In the genomic region with DNA sequence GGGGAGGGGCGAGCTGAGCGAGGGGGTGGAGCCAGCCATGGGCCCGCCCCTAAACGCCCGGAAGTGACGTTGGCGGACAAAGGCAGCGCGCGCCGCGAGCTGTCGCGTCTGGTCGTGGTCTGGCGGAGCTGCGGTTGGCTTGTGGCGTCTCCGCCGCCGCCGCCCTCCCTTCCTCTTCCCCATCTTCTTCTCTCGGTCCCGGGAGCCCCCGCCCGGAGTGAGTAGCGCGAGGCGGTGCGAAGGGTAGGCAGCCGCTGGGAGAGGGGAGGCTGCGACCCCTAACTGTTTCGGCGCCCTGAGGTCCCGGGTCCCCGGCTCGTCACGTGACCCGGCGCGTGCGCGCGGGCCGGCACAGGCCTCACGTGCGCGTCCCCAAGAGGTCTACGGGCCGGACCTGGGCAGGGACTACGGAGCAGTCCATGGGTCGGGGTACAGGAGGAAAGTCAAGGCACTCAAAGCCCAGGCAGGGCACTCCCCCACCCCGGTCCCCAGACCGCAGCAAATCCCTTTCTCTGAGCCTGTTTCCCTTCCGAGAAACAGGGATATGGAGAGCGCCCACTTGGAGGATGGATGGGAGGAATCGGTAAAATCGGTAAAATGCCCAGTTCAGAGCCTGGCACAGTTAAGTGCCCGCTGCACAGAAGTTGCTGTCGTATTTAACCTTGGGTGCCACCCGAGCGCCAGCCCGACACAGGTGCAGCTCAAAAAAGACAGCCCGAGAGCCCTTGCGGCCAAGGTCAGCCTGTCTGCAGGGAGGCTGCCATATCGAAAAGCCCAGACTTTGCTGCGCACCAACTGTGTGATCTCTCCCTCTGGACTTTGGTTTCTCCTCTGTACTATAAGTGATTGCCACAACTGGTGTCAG, we compare ENCODE assay signal across 8 cellular contexts. TPM values are rescaled to one million over a fixed set of nuclear protein-coding genes. Genes with fewer than 3 reads are reported as not detected.
A peak's percentile ranks its signal among the peaks of the same experiment; 100 is the strongest.
DNase-seq lines count a peak whose midpoint lies in the region; ATAC-seq, FAIRE-seq and TF ChIP-seq lines count a peak whose summit lies in the region.

A gene with protein sequence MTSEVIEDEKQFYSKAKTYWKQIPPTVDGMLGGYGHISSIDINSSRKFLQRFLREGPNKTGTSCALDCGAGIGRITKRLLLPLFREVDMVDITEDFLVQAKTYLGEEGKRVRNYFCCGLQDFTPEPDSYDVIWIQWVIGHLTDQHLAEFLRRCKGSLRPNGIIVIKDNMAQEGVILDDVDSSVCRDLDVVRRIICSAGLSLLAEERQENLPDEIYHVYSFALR (plus strand): TSS at position 85 of the 865 bp plus-strand sequence. CDS start 6,541 bp downstream, outside the sequence.

- H2AFZ ChIP-seq in astrocyte (ENCODE audit: low read depth, low read length) (peak within 1 kb of the TSS; percentile 54), hepatocyte (peak within 1 kb of the TSS; percentile 34)

- H3K27ac Mint-ChIP-seq in astrocyte (ENCODE audit: unreplicated experiment): peak within 1 kb of the TSS; percentile 92

- H3K4me1 ChIP-seq in astrocyte (ENCODE audit: insufficient read depth, low read length): peaks cover 39% of the 10 kb centered on the region
- H3K4me1 ChIP-seq in hepatocyte (ENCODE audit: insufficient read depth): peaks cover 21% of the 10 kb centered on the region

- H3K9me3 Mint-ChIP-seq in astrocyte (ENCODE audit: unreplicated experiment): no peaks in the 10 kb centered on the region

- peak within 1 kb of the TSS; percentile 97 for H3K4me2 ChIP-seq in astrocyte (ENCODE audit: low read length)
- H3K4me2 ChIP-seq in hepatocyte: peak within 1 kb of the TSS; percentile 94

- no peaks in the 10 kb centered on the region for H3K9me3 ChIP-seq in astrocyte (ENCODE audit: insufficient read depth, low read depth, low read length)
- no peaks in the 10 kb centered on the region for H3K9me3 ChIP-seq in hepatocyte (ENCODE audit: low read depth)

- DNase-seq in NCI-H146 (lab: John Stamatoyannopoulos, UW) (peak; percentile 62), T-helper 9 cell (peak; percentile 94), astrocyte (ENCODE audit: low read depth) (peak; percentile 51), hepatocyte (ENCODE audit: low spot score) (peak; percentile 93), retinal pigment epithelial cell (ENCODE audit: low read depth) (no peak), GOT3 (lab: John Stamatoyannopoulos, UW) (no peak)

- H3K27me3 ChIP-seq in astrocyte (ENCODE audit: insufficient read depth, low read length) (no peaks in the 10 kb centered on the region), hepatocyte (no peaks in the 10 kb centered on the region)

- H3K27me3 Mint-ChIP-seq in astrocyte (ENCODE audit: low read depth, unreplicated experiment): peaks cover 2% of the 10 kb centered on the region

- peak within 1 kb of the TSS; percentile 90 for H3K4me3 Mint-ChIP-seq in astrocyte (ENCODE audit: unreplicated experiment)

- peaks cover 2% of the 10 kb centered on the region for H3K36me3 Mint-ChIP-seq in astrocyte (ENCODE audit: low read depth, unreplicated experiment)

- H3K4me3 ChIP-seq in astrocyte (ENCODE audit: insufficient read depth, low read depth, low read length) (peak within 1 kb of the TSS; percentile 79), hepatocyte (peak within 1 kb of the TSS; percentile 76), retinal pigment epithelial cell (ENCODE audit: low read length) (peak within 1 kb of the TSS; percentile 90)

- no peaks in the 10 kb centered on the region for H3K36me3 ChIP-seq in astrocyte (ENCODE audit: insufficient read depth, low read length)
- no peaks in the 10 kb centered on the region for H3K36me3 ChIP-seq in hepatocyte (replicated peaks; ENCODE audit: insufficient read depth, low read depth)

- H3K27ac ChIP-seq in astrocyte (ENCODE audit: low read depth, low read length): peak within 1 kb of the TSS; percentile 97
- H3K27ac ChIP-seq in hepatocyte: peak within 1 kb of the TSS; percentile 94

- peak within 1 kb of the TSS; percentile 93 for H3K9ac ChIP-seq in astrocyte (ENCODE audit: low read length)

- H3K4me1 Mint-ChIP-seq in astrocyte (ENCODE audit: low read depth, unreplicated experiment): peaks cover 38% of the 10 kb centered on the region

- 2% methylated on average over 55 of the region's 67 CpGs for WGBS in hepatocyte (ENCODE audit: low lambda C conversion rate, missing lambda C conversion rate)

- ATAC-seq in GM18498 (IDR thresholded peaks at IDR 0.05; ENCODE audit: unreplicated experiment) (peak; percentile 79), HG02852 (IDR thresholded peaks at IDR 0.05; ENCODE audit: unreplicated experiment) (peak; percentile 77)

- H3K79me2 ChIP-seq in astrocyte (ENCODE audit: insufficient read depth, low read length) (peaks cover 54% of the 10 kb centered on the region), hepatocyte (peaks cover 56% of the 10 kb centered on the region)

- H3K9me2 ChIP-seq in hepatocyte (replicated peaks; ENCODE audit: insufficient read depth): no peaks in the 10 kb centered on the region

- no peak for TF ChIP-seq CTCF in astrocyte (IDR thresholded peaks at IDR 0.05; ENCODE audit: insufficient read depth, low read depth, low read length)
- TF ChIP-seq CTCF in hepatocyte (IDR thresholded peaks at IDR 0.05; ENCODE audit: poor library complexity): no peak
- TF ChIP-seq CTCF in retinal pigment epithelial cell (conservative IDR thresholded peaks at IDR 0.05; ENCODE audit: low read depth, low read length): no peak

- H4K20me1 ChIP-seq in astrocyte (ENCODE audit: insufficient read depth, low read length) (peaks cover 50% of the 10 kb centered on the region), hepatocyte (ENCODE audit: insufficient read depth, poor library complexity, severe bottlenecking) (peaks cover 48% of the 10 kb centered on the region)

- no peak for FAIRE-seq in astrocyte (lab: Jason Lieb, UNC)

RNA-seq across cellular contexts. Expression of the gene that starts here (rescaled TPM):
- total RNA-seq in astrocyte (54.0 and 55.1 TPM in 2 replicates), hepatocyte (20.8 and 32.5 TPM in 2 replicates)
- polyA plus RNA-seq in hepatocyte: 66.9 and 81.4 TPM in 2 replicates

Comparison
In these comparisons a context has a peak if more than half of its experiments do, and no peak if none do; other contexts are left out.
1. DNase-seq: peak in NCI-H146 (single experiment), T-helper 9 cell (single experiment), astrocyte (single experiment) and hepatocyte (single experiment); none in retinal pigment epithelial cell (single experiment) and GOT3 (single experiment).
2. Peak in every context shown above with its lines, with median percentiles within 50 percentile points of each other: H3K4me3 ChIP-seq.